In the genomic region with DNA sequence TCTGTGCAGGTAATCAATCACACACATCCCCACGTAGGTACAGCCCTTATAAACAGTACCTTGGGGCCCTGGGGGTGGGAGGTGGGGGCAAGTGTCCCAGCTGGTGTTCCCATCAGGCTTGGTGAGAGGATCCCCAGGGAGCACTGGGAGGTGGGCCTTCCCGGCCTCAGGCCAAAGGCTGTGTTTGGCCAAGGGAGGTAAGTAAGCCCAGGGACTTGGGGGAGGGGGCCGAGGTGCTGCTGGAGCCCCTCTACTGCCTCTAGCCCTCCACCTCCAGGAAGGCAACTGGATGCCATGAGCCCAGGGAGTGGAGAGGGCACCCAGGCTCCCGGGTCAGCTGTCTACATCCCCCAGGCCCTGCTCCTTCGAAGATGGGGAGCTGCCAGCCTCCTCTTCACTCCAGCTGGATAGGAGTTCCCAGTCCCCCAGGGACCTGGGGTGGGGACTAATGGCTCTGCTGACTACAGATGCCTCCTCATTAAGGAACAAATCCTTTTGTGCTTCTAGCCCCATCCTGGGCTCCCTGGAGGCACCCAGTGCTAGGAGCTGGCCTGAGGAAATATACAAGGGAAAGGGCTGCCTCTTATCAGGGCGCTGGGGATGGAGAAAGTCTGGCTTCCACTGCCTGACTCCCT, we compare ENCODE assay signal across 1 cellular context.
TF ChIP-seq lines count a peak whose summit lies in the region.

No MANE protein-coding gene starts in this region.

TF ChIP-seq in SK-N-SH, 30 proteins besides CTCF, POLR2A, EP300 and RAD21 (continued from another document):
- TF ChIP-seq, protein P1, sequence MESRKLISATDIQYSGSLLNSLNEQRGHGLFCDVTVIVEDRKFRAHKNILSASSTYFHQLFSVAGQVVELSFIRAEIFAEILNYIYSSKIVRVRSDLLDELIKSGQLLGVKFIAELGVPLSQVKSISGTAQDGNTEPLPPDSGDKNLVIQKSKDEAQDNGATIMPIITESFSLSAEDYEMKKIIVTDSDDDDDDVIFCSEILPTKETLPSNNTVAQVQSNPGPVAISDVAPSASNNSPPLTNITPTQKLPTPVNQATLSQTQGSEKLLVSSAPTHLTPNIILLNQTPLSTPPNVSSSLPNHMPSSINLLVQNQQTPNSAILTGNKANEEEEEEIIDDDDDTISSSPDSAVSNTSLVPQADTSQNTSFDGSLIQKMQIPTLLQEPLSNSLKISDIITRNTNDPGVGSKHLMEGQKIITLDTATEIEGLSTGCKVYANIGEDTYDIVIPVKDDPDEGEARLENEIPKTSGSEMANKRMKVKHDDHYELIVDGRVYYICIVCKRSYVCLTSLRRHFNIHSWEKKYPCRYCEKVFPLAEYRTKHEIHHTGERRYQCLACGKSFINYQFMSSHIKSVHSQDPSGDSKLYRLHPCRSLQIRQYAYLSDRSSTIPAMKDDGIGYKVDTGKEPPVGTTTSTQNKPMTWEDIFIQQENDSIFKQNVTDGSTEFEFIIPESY (IDR thresholded peaks at IDR 0.05; ENCODE audit: borderline replicate concordance, low read depth), result no peak
- TF ChIP-seq MXI1 (IDR thresholded peaks at IDR 0.05; ENCODE audit: low read depth, low read length) (no peak), JUND (IDR thresholded peaks at IDR 0.05) (no peak), FOSL2 (IDR thresholded peaks at IDR 0.05; ENCODE audit: borderline replicate concordance, low read depth) (no peak), FOXM1 (IDR thresholded peaks at IDR 0.05; ENCODE audit: low read depth) (no peak), SMC3 (IDR thresholded peaks at IDR 0.05; ENCODE audit: low read depth, low read length) (no peak)
